ENCODE assay signal across 19 cellular contexts in genomic region chr17:45104029-45104428, GRCh38. TPM values are rescaled to one million over a fixed set of nuclear protein-coding genes. Genes with fewer than 3 reads are reported as not detected.
DNase-seq lines count a peak whose midpoint lies in the region; ATAC-seq, FAIRE-seq and TF ChIP-seq lines count a peak whose summit lies in the region.
"Had no signal": no experiment of that assay in that cellular context is flagged by ENCODE, and none has a peak within 500 bp of the region (broad histone marks: within the 10 kb centered on the region; RNA-seq: fewer than 3 reads in every experiment).

No MANE protein-coding gene starts in this region.

- no peak for FAIRE-seq in GM12878 (lab: Jason Lieb, UNC)
- FAIRE-seq: GM18507, HepG2 had no signal

- intact Hi-C loops in heart right ventricle (cut with DNase I) (loop anchor here in 1 of 10 donors (10.0 kb wide), 1 partner anchor 329 kb away; no protein-coding TSS in a partner anchor), cardiac septum (cut with DNase I) (no loop called here), GM12878 (cut with micrococcal nuclease; ENCODE audit: unreplicated experiment) (no loop called here)

- H3K4me3 ChIP-seq in heart right ventricle (no peak overlapping the region), GM12878 (no peak overlapping the region), osteoblast (ENCODE audit: insufficient read depth, low read length) (no peak overlapping the region), subcutaneous abdominal adipose tissue (ENCODE audit: low read depth in 1 of 5, low read length in 5 of 5) (no peak overlapping the region)
- H3K4me3 ChIP-seq: MG63, PC-9 had no signal

- RAD21 ChIA-PET in GM12878 (lab: Charles Lee; ENCODE audit: unreplicated experiment): interaction anchor here (0.6 kb wide), 1 partner anchor 81 kb away, joined by 4 read pairs; no protein-coding TSS in a partner anchor

- TF ChIP-seq EP300 in GM12878 (IDR thresholded peaks at IDR 0.05; ENCODE audit: borderline replicate concordance in 1 of 2, control insufficient read depth in 1 of 2, low read depth in 2 of 2, low read length in 2 of 2): no peak

- in situ Hi-C loops in GM12878 (cut with MboI): loop anchor here (10.0 kb wide), 1 partner anchor 179 kb away; no protein-coding TSS in a partner anchor

- TF ChIP-seq RAD21 in GM12878 (IDR thresholded peaks at IDR 0.05; ENCODE audit: insufficient read depth, low read depth, low read length): no peak

- POLR2A ChIA-PET in GM12878 (lab: Charles Lee): no interaction called here

- H3K9ac ChIP-seq in GM12878 (ENCODE audit: control insufficient read depth, insufficient read depth, low read length) (no peak overlapping the region), subcutaneous abdominal adipose tissue (ENCODE audit: low read length in 5 of 5) (peak overlapping the region in 1 of 5 donors; percentile 68)
- H3K9ac ChIP-seq: KMS-11 had no signal

- H3K4me2 ChIP-seq in GM12878 (ENCODE audit: control insufficient read depth, insufficient read depth) (no peak overlapping the region), osteoblast (ENCODE audit: insufficient read depth, low read length) (no peak overlapping the region)
- H3K4me2 ChIP-seq: KMS-11, PC-9 had no signal

- CTCF ChIA-PET in GM12878 (lab: Yijun Ruan, JAX): interaction anchor here (0.9 to 2.0 kb wide), 5 partner anchors 8 to 184 kb away, joined by 3 to 4 read pairs (median 3); partner anchors contain the start of genes ACBD4 and PLCD3

- H3K9me3 ChIP-seq in heart right ventricle: no peaks in the 10 kb centered on the region
- H3K9me3 ChIP-seq in GM12878 (replicated peaks; ENCODE audit: control insufficient read depth, insufficient read depth, low read length): no peaks in the 10 kb centered on the region
- no peaks in the 10 kb centered on the region for H3K9me3 ChIP-seq in osteoblast (ENCODE audit: low read depth, low read length)
- H3K9me3 ChIP-seq in subcutaneous abdominal adipose tissue (ENCODE audit: control insufficient read depth in 5 of 5, low read length in 5 of 5): no peaks in the 10 kb centered on the region
- H3K9me3 ChIP-seq: MG63 had no signal

- H4K20me1 ChIP-seq in GM12878 (ENCODE audit: control insufficient read depth, insufficient read depth) (peaks cover 3% of the 10 kb centered on the region; the same call in 1 of the 2 replicates), osteoblast (ENCODE audit: insufficient read depth, low read length) (peaks cover 13% of the 10 kb centered on the region)

- H3K27me3 ChIP-seq in heart right ventricle (no peaks in the 10 kb centered on the region), GM12878 (replicated peaks in 1 of 2; ENCODE audit: control insufficient read depth in 2 of 2, insufficient read depth in 2 of 2, low read length in 1 of 2) (no peaks in the 10 kb centered on the region), osteoblast (ENCODE audit: insufficient read depth, low read length) (no peaks in the 10 kb centered on the region), subcutaneous abdominal adipose tissue (ENCODE audit: control insufficient read depth in 5 of 5, insufficient read depth in 4 of 5, low read length in 5 of 5) (no peaks in the 10 kb centered on the region)
- H3K27me3 ChIP-seq: MG63 had no signal

- SMC1A ChIA-PET in GM12878 (lab: Charles Lee; ENCODE audit: uncharacterized antibody, unreplicated experiment): no interaction called here

- ATAC-seq in heart right ventricle (peak in 2 of 8 donors; percentile 2 to 18), GM12878 (no peak)
- ATAC-seq: CD8-positive, alpha-beta T cell; HepG2 had no signal

- H2AFZ ChIP-seq in GM12878 (ENCODE audit: control insufficient read depth, low read depth, low read length) (no peak overlapping the region), osteoblast (ENCODE audit: low read length) (no peak overlapping the region)
- H2AFZ ChIP-seq: PC-9 had no signal

- H3K4me1 ChIP-seq in heart right ventricle (peaks cover 4 to 82% (median 49%) of the 10 kb centered on the region in 9 donors), GM12878 (ENCODE audit: control insufficient read depth, insufficient read depth, low read length) (no peaks in the 10 kb centered on the region), osteoblast (ENCODE audit: insufficient read depth, low read length) (no peaks in the 10 kb centered on the region), subcutaneous abdominal adipose tissue (ENCODE audit: control insufficient read depth in 5 of 5, insufficient read depth in 5 of 5, low read length in 5 of 5) (peaks cover 0 to 33% (median 20%) of the 10 kb centered on the region in 5 donors)

- no TSS peak for BruUV-seq in GM12878 (replicated peaks; lab: Mats Ljungman, UMichigan)

- TF ChIP-seq POLR2A in GM12878 (IDR thresholded peaks at IDR 0.05; ENCODE audit: low read depth, low read length): 0 out of 2 replicates have a peak, but pooled peaks have one; percentile 23

- H3K27ac ChIP-seq in heart right ventricle: peak overlapping the region; percentile 14 to 94 (median 78)
- H3K27ac ChIP-seq in GM12878 (ENCODE audit: control insufficient read depth, insufficient read depth): no peak overlapping the region
- no peak overlapping the region for H3K27ac ChIP-seq in osteoblast (ENCODE audit: low read depth, low read length)
- peak overlapping the region; percentile 30 for H3K27ac ChIP-seq in subcutaneous abdominal adipose tissue (ENCODE audit: low read depth, low read length)
- H3K27ac ChIP-seq: KMS-11, PC-9 had no signal

- 80 to 86% methylated on average over 8 of the region's 8 CpGs for WGBS in heart right ventricle, 2 donors
- WGBS in GM12878 (ENCODE audit: insufficient coverage, insufficient replicate concordance, low lambda C conversion rate, missing lambda C conversion rate): 97% methylated on average over 8 of the region's 8 CpGs

- TF ChIP-seq CTCF in heart right ventricle (IDR thresholded peaks at IDR 0.05) (no peak), GM12878 (IDR thresholded peaks at IDR 0.05 in 2 of 3, conservative IDR thresholded peaks at IDR 0.05 in 1 of 3; ENCODE audit: control insufficient read depth in 2 of 3, extremely low read depth in 1 of 3, insufficient read depth in 1 of 3, low read depth in 3 of 3, low read length in 3 of 3) (no peak), osteoblast (IDR thresholded peaks at IDR 0.05; ENCODE audit: extremely low read depth, low read depth, low read length) (no peak)

- H3K36me3 ChIP-seq in heart right ventricle: peaks cover 0 to 99% (median 61%) of the 10 kb centered on the region in 9 donors
- peaks cover 55 to 57% of the 10 kb centered on the region in 2 experiments for H3K36me3 ChIP-seq in GM12878 (ENCODE audit: control insufficient read depth in 2 of 2, insufficient read depth in 2 of 2, low read length in 1 of 2)
- peaks cover 78% of the 10 kb centered on the region for H3K36me3 ChIP-seq in osteoblast (ENCODE audit: insufficient read depth, low read length)
- peaks cover 0 to 89% (median 79%) of the 10 kb centered on the region in 5 donors for H3K36me3 ChIP-seq in subcutaneous abdominal adipose tissue (ENCODE audit: control insufficient read depth in 5 of 5, insufficient read depth in 5 of 5, low read length in 5 of 5)

- DNase-seq in heart right ventricle (no peak), cardiac septum (ENCODE audit: low spot score) (no peak), GM12878 (ENCODE audit: low read depth, low spot score) (no peak), osteoblast (ENCODE audit: insufficient read length, low spot score, missing footprints) (peak; percentile 81), NCI-H146 treated with DMSO at 0.1 percent for 48 hours (lab: John Stamatoyannopoulos, UW; ENCODE audit: unreplicated experiment) (no peak)
- DNase-seq in activated effector memory CD4-positive, alpha-beta T cell treated with Interleukin-2 at 50 U/mL for 16 hours: no peak
- no peak for DNase-seq in activated CD4-positive, alpha-beta T cell treated with anti-CD3 and anti-CD28 coated beads for 1 hour
- DNase-seq: CD8-positive, alpha-beta T cell; DMS79 treated with DMSO at 0.1 percent for 48 hours; MG63; NCI-H1092; NCI-H146; NCI-H510A treated with DMSO at 0.1 percent for 48 hours; NCI-H82; PC-9 had no signal

- H3K79me2 ChIP-seq in GM12878 (ENCODE audit: control insufficient read depth, insufficient read depth, low read length) (no peaks in the 10 kb centered on the region), osteoblast (ENCODE audit: insufficient read depth, low read length) (peaks cover 9% of the 10 kb centered on the region)

RNA-seq across cellular contexts. Expression of gene PLCD3, which starts 28.3 kb away (rescaled TPM):
- 100 to 1,000 TPM in 9 of 10 donors, 10 to 100 TPM in 1; 87.2 to 188 (median 115) TPM for total RNA-seq in heart right ventricle
- polyA plus RNA-seq in heart right ventricle: 10 to 100 TPM; 44.6 to 72.3 TPM
- 87.6 TPM for total RNA-seq in cardiac septum
- total RNA-seq in GM12878 (2013; cell fraction: nucleolus; rRNA removed): 0.12 and 1.5 TPM in 2 replicates
- total RNA-seq in GM12878 (2014; rRNA removed): 0.45 and 0.76 TPM in 2 replicates
- 0.28 and 0.36 TPM in 2 replicates for total RNA-seq in GM12878 (2014; rRNA removed; fragmentation: Illumina TruSeq; extraction: Trizol)
- 1.6 and 2.4 TPM in 2 replicates for total RNA-seq in GM12878 (2021)
- polyA plus RNA-seq in GM12878 (2011; ENCODE audit: low read depth): not detected
- 0.52 and 1.2 TPM in 2 replicates for polyA plus RNA-seq in GM12878 (2011; rRNA removed)
- polyA plus RNA-seq in GM12878 (2011; cell fraction: cytosol; rRNA removed): 0.99 and 1.9 TPM in 2 replicates
- polyA plus RNA-seq in GM12878 (2011; cell fraction: nucleus; rRNA removed): 1.6 and 2.0 TPM in 2 replicates
- polyA plus RNA-seq in GM12878 (2012): 0.41 and 0.88 TPM in 2 replicates
- polyA plus RNA-seq in GM12878 (2014; fragmentation: Illumina TruSeq; extraction: Trizol): 0.03 and 1.6 TPM in 2 replicates
- under 1 TPM; 0.02 to 0.04 TPM for polyA plus RNA-seq in GM12878 (2014; fragmentation: Nextera tagmentation; extraction: Ambion mirVana)
- 1.2 and 1.6 TPM in 2 replicates for polyA plus RNA-seq in GM12878 (2014; rRNA removed)
- under 1 TPM; 0.13 to 0.43 TPM for polyA plus RNA-seq in GM12878 (2016; fragmentation: Nextera tagmentation; extraction: Ambion mirVana)
- polyA minus RNA-seq in GM12878 (2011; rRNA and poly(A)+ RNA removed): 1.5 and 4.4 TPM in 2 replicates
- 2.7 and 3.5 TPM in 2 replicates for polyA minus RNA-seq in GM12878 (2011; cell fraction: cytosol; rRNA and poly(A)+ RNA removed)
- polyA minus RNA-seq in GM12878 (2011; cell fraction: nucleus; rRNA and poly(A)+ RNA removed): 0.60 and 1.1 TPM in 2 replicates
- 31.5 and 47.7 TPM in 2 replicates for total RNA-seq in osteoblast

RNA-seq across cellular contexts. Expression of gene ACBD4, which starts 31.5 kb away (rescaled TPM):
- total RNA-seq in heart right ventricle (1 to 10 TPM; 6.1 to 9.7 (median 7.3) TPM), cardiac septum (6.4 TPM), GM12878 (2014; rRNA removed) (8.1 and 10.2 TPM in 2 replicates), GM12878 (2014; rRNA removed; fragmentation: Illumina TruSeq; extraction: Trizol) (5.4 and 5.7 TPM in 2 replicates), GM12878 (2021) (10.0 and 10.1 TPM in 2 replicates), osteoblast (4.7 and 6.2 TPM in 2 replicates)
- polyA plus RNA-seq in heart right ventricle (10 to 100 TPM in 1 of 2 donors, 1 to 10 TPM in 1; 4.2 to 16.7 TPM), GM12878 (2011; rRNA removed) (4.4 and 6.5 TPM in 2 replicates), GM12878 (2014; fragmentation: Illumina TruSeq; extraction: Trizol) (4.5 and 5.7 TPM in 2 replicates), GM12878 (2014; fragmentation: Nextera tagmentation; extraction: Ambion mirVana) (under 1 TPM; 0.20 to 0.27 TPM), GM12878 (2014; rRNA removed) (13.8 and 17.6 TPM in 2 replicates), GM12878 (2016; fragmentation: Nextera tagmentation; extraction: Ambion mirVana) (1 to 10 TPM; 7.2 to 9.9 TPM)
- 14.7 and 14.8 TPM in 2 replicates for total RNA-seq in GM12878 (2013; cell fraction: nucleolus; rRNA removed)
- polyA plus RNA-seq in GM12878 (2011; ENCODE audit: low read depth): 2.2 TPM
- polyA plus RNA-seq in GM12878 (2011; cell fraction: cytosol; rRNA removed): 6.3 and 10.3 TPM in 2 replicates
- 28.8 and 29.4 TPM in 2 replicates for polyA plus RNA-seq in GM12878 (2011; cell fraction: nucleus; rRNA removed)
- polyA plus RNA-seq in GM12878 (2012): 10.5 and 11.0 TPM in 2 replicates
- polyA minus RNA-seq in GM12878 (2011; rRNA and poly(A)+ RNA removed): 2.6 and 6.4 TPM in 2 replicates
- 2.5 and 4.0 TPM in 2 replicates for polyA minus RNA-seq in GM12878 (2011; cell fraction: cytosol; rRNA and poly(A)+ RNA removed)
- polyA minus RNA-seq in GM12878 (2011; cell fraction: nucleus; rRNA and poly(A)+ RNA removed): 11.6 and 15.2 TPM in 2 replicates

RNA-seq across cellular contexts. Expression of gene NMT1, which starts 42.9 kb away (rescaled TPM):
- total RNA-seq in heart right ventricle (100 to 1,000 TPM in 1 of 10 donors, 10 to 100 TPM in 9; 60.6 to 110 (median 74.4) TPM), cardiac septum (74.8 TPM), GM12878 (2014; rRNA removed) (118 and 121 TPM in 2 replicates), GM12878 (2014; rRNA removed; fragmentation: Illumina TruSeq; extraction: Trizol) (391 and 395 TPM in 2 replicates), GM12878 (2021) (204 and 223 TPM in 2 replicates), osteoblast (51.8 and 66.6 TPM in 2 replicates)
- polyA plus RNA-seq in heart right ventricle (10 to 100 TPM; 40.9 to 68.5 TPM), GM12878 (2011; rRNA removed) (116 and 138 TPM in 2 replicates), GM12878 (2014; fragmentation: Illumina TruSeq; extraction: Trizol) (80.7 and 216 TPM in 2 replicates), GM12878 (2014; fragmentation: Nextera tagmentation; extraction: Ambion mirVana) (100 to 1,000 TPM; 282 to 342 TPM), GM12878 (2014; rRNA removed) (96.7 and 112 TPM in 2 replicates), GM12878 (2016; fragmentation: Nextera tagmentation; extraction: Ambion mirVana) (100 to 1,000 TPM; 221 to 226 TPM)
- total RNA-seq in GM12878 (2013; cell fraction: nucleolus; rRNA removed): 95.0 and 103 TPM in 2 replicates
- polyA plus RNA-seq in GM12878 (2011; ENCODE audit: low read depth): 42.9 TPM
- polyA plus RNA-seq in GM12878 (2011; cell fraction: cytosol; rRNA removed): 65.2 and 75.7 TPM in 2 replicates
- polyA plus RNA-seq in GM12878 (2011; cell fraction: nucleus; rRNA removed): 129 and 147 TPM in 2 replicates
- polyA plus RNA-seq in GM12878 (2012): 87.9 and 96.7 TPM in 2 replicates
- 62.4 and 90.4 TPM in 2 replicates for polyA minus RNA-seq in GM12878 (2011; rRNA and poly(A)+ RNA removed)
- 128 and 150 TPM in 2 replicates for polyA minus RNA-seq in GM12878 (2011; cell fraction: cytosol; rRNA and poly(A)+ RNA removed)
- polyA minus RNA-seq in GM12878 (2011; cell fraction: nucleus; rRNA and poly(A)+ RNA removed): 33.1 and 219 TPM in 2 replicates

RNA-seq across cellular contexts. Expression of gene HEXIM1, which starts 44.2 kb away (rescaled TPM):
- 10 to 100 TPM; 17.0 to 37.4 (median 20.1) TPM for total RNA-seq in heart right ventricle
- 10 to 100 TPM in 1 of 2 donors, 1 to 10 TPM in 1; 8.4 to 11.0 TPM for polyA plus RNA-seq in heart right ventricle
- total RNA-seq in cardiac septum: 19.8 TPM
- 5.6 and 6.3 TPM in 2 replicates for total RNA-seq in GM12878 (2013; cell fraction: nucleolus; rRNA removed)
- total RNA-seq in GM12878 (2014; rRNA removed): 12.2 and 13.4 TPM in 2 replicates
- total RNA-seq in GM12878 (2014; rRNA removed; fragmentation: Illumina TruSeq; extraction: Trizol): 4.4 and 4.7 TPM in 2 replicates
- total RNA-seq in GM12878 (2021): 23.9 and 24.1 TPM in 2 replicates
- polyA plus RNA-seq in GM12878 (2011; ENCODE audit: low read depth): 13.4 TPM
- polyA plus RNA-seq in GM12878 (2011; rRNA removed): 7.3 and 8.8 TPM in 2 replicates
- polyA plus RNA-seq in GM12878 (2011; cell fraction: cytosol; rRNA removed): 7.9 and 9.4 TPM in 2 replicates
- polyA plus RNA-seq in GM12878 (2011; cell fraction: nucleus; rRNA removed): 9.7 and 14.2 TPM in 2 replicates
- polyA plus RNA-seq in GM12878 (2012): 18.6 and 27.4 TPM in 2 replicates
- 9.9 and 16.0 TPM in 2 replicates for polyA plus RNA-seq in GM12878 (2014; fragmentation: Illumina TruSeq; extraction: Trizol)
- 1 to 10 TPM; 1.9 to 2.1 TPM for polyA plus RNA-seq in GM12878 (2014; fragmentation: Nextera tagmentation; extraction: Ambion mirVana)
- 17.2 and 19.4 TPM in 2 replicates for polyA plus RNA-seq in GM12878 (2014; rRNA removed)
- 1 to 10 TPM; 8.3 to 9.3 TPM for polyA plus RNA-seq in GM12878 (2016; fragmentation: Nextera tagmentation; extraction: Ambion mirVana)
- 2.5 and 4.7 TPM in 2 replicates for polyA minus RNA-seq in GM12878 (2011; rRNA and poly(A)+ RNA removed)
- polyA minus RNA-seq in GM12878 (2011; cell fraction: cytosol; rRNA and poly(A)+ RNA removed): 4.3 and 5.0 TPM in 2 replicates
- polyA minus RNA-seq in GM12878 (2011; cell fraction: nucleus; rRNA and poly(A)+ RNA removed): 5.4 and 10.4 TPM in 2 replicates
- total RNA-seq in osteoblast: 10.9 and 12.1 TPM in 2 replicates

RNA-seq across cellular contexts. Expression of gene DCAKD, which starts 52.6 kb away (rescaled TPM):
- total RNA-seq in heart right ventricle (10 to 100 TPM; 28.1 to 46.2 (median 32.7) TPM), cardiac septum (32.1 TPM), GM12878 (2014; rRNA removed) (49.4 and 62.7 TPM in 2 replicates), GM12878 (2014; rRNA removed; fragmentation: Illumina TruSeq; extraction: Trizol) (23.0 and 27.9 TPM in 2 replicates), GM12878 (2021) (44.4 and 45.8 TPM in 2 replicates), osteoblast (34.5 and 39.1 TPM in 2 replicates)
- polyA plus RNA-seq in heart right ventricle (10 to 100 TPM; 21.1 to 22.9 TPM), GM12878 (2011; rRNA removed) (14.1 and 32.8 TPM in 2 replicates), GM12878 (2014; fragmentation: Illumina TruSeq; extraction: Trizol) (18.9 and 21.5 TPM in 2 replicates), GM12878 (2014; fragmentation: Nextera tagmentation; extraction: Ambion mirVana) (10 to 100 TPM; 11.6 to 11.7 TPM), GM12878 (2014; rRNA removed) (45.7 and 46.5 TPM in 2 replicates), GM12878 (2016; fragmentation: Nextera tagmentation; extraction: Ambion mirVana) (10 to 100 TPM; 43.8 to 46.1 TPM)
- 35.2 and 43.0 TPM in 2 replicates for total RNA-seq in GM12878 (2013; cell fraction: nucleolus; rRNA removed)
- polyA plus RNA-seq in GM12878 (2011; ENCODE audit: low read depth): 11.7 TPM
- polyA plus RNA-seq in GM12878 (2011; cell fraction: cytosol; rRNA removed): 55.7 and 60.8 TPM in 2 replicates
- 57.5 and 71.0 TPM in 2 replicates for polyA plus RNA-seq in GM12878 (2011; cell fraction: nucleus; rRNA removed)
- 26.3 and 28.2 TPM in 2 replicates for polyA plus RNA-seq in GM12878 (2012)
- polyA minus RNA-seq in GM12878 (2011; rRNA and poly(A)+ RNA removed): 29.1 and 56.8 TPM in 2 replicates
- polyA minus RNA-seq in GM12878 (2011; cell fraction: cytosol; rRNA and poly(A)+ RNA removed): 22.7 and 27.9 TPM in 2 replicates
- polyA minus RNA-seq in GM12878 (2011; cell fraction: nucleus; rRNA and poly(A)+ RNA removed): 21.2 and 26.2 TPM in 2 replicates

Comparison
In these comparisons a context has a peak if more than half of its experiments do, and no peak if none do; other contexts are left out.
1. H3K27ac ChIP-seq: peak in heart right ventricle (10 of 10) and subcutaneous abdominal adipose tissue (single experiment); none in GM12878 (single experiment) and osteoblast (single experiment).